ENCODE assay signal across 8 cellular contexts in the genomic region with DNA sequence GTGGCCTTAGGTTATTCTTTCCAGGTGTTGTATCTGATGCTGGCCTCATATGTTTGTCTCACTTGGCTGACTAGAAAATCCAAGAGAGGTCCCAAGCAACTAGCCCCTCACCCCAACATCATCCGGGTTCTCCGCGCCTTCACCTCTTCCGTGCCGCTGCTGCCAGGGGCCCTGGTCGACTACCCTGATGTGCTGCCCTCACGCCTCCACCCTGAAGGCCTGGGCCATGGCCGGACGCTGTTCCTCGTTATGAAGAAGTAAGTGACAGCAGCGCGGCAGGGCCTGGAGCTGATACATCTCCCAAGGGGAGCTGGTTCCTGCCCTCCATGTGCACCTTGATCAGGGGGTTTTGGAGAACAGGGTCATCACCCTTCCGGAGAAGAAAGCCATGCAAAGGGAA. TPM values are rescaled to one million over a fixed set of nuclear protein-coding genes. Genes with fewer than 3 reads are reported as not detected.
"Had no signal": no experiment of that assay in that cellular context is flagged by ENCODE, and none has a peak within 500 bp of the region (broad histone marks: within the 10 kb centered on the region; RNA-seq: fewer than 3 reads in every experiment).

No MANE protein-coding gene starts in this region.

- H3K4me3 ChIP-seq: GM12878 had no signal

- FAIRE-seq: G401.6, GM12878, GM12891, GM12892, GM18507, GM19239 had no signal

- ATAC-seq: GM12878 had no signal

- DNase-seq: GF-D8 had no signal

RNA-seq across cellular contexts. Expression of a gene that starts 55.5 kb away (rescaled TPM):
- total RNA-seq: G401, GM12878 had no signal
- polyA plus RNA-seq: GM12878 had no signal
